16 cellular contexts compared by ENCODE assay signal in the genomic region with DNA sequence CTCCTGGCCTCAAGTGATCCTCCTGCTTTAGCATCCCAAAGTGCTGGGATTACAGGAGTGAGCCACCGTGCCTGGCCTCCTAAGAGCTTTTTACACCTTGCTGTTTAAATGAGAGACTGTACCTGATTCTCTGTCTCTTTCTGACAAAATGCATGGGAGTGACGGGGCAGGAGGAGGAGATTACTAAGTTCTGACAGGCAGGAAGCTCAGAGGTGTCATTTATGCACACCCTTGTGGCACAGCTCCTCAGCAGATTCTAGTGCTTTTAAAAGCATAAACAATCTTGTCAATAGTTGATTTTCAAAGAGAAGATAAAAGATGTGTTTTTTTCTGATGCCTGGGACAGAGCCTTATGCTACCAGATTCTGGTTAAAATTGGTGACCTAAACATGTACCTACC. TPM values are rescaled to one million over a fixed set of nuclear protein-coding genes. Genes with fewer than 3 reads are reported as not detected.
A peak's percentile ranks its signal among the peaks of the same experiment; 100 is the strongest.
DNase-seq lines count a peak whose midpoint lies in the region; ATAC-seq and TF ChIP-seq lines count a peak whose summit lies in the region.
"Had no signal": no experiment of that assay in that cellular context is flagged by ENCODE, and none has a peak within 500 bp of the region (broad histone marks: within the 10 kb centered on the region; RNA-seq: fewer than 3 reads in every experiment).

No MANE protein-coding gene starts in this region.

- no peaks in the 10 kb centered on the region for H3K27me3 ChIP-seq in sigmoid colon

- DNase-seq in left cardiac atrium (no peak), sigmoid colon (no peak), HuH-7.5 (ENCODE audit: low spot score) (no peak)
- DNase-seq: EL, NCI-H1092, NCI-H1694, SK-N-SH had no signal

- H3K9me3 ChIP-seq in sigmoid colon, result no peaks in the 10 kb centered on the region
- H3K9me3 ChIP-seq: A549, SK-N-SH had no signal

- H3K9me3 Mint-ChIP-seq in nephron, result no peaks in the 10 kb centered on the region

- intact Hi-C loops in left cardiac atrium (cut with DNase I), result no loop called here
- intact Hi-C loops in sigmoid colon (cut with DNase I), result no loop called here

- no peaks in the 10 kb centered on the region for H3K36me3 Mint-ChIP-seq in nephron (ENCODE audit: low read depth)

- TF ChIP-seq POLR2A in sigmoid colon (IDR thresholded peaks at IDR 0.05), result no peak

- ATAC-seq in GM18519 (IDR thresholded peaks at IDR 0.05; ENCODE audit: low FRiP score, unreplicated experiment) (peak; percentile 41), GM21360 (IDR thresholded peaks at IDR 0.05; ENCODE audit: unreplicated experiment) (peak; percentile 52), HG03103 (IDR thresholded peaks at IDR 0.05; ENCODE audit: low read depth, unreplicated experiment) (peak; percentile 59), left cardiac atrium (no peak)
- ATAC-seq: Right ventricle myocardium inferior had no signal

- H3K27ac Mint-ChIP-seq in nephron, result peak overlapping the region; percentile 38 to 93 (median 70)

- no peak overlapping the region for H3K27ac ChIP-seq in sigmoid colon
- H3K27ac ChIP-seq: A549, C4-2B had no signal

- peaks cover 20% of the 10 kb centered on the region for H3K4me1 Mint-ChIP-seq in nephron

- H3K36me3 ChIP-seq in sigmoid colon, result no peaks in the 10 kb centered on the region

- WGBS in sigmoid colon, 2 donors, result 82% methylated on average over 2 of the region's 2 CpGs

- H3K4me1 ChIP-seq in sigmoid colon, result peaks cover 0 to 8% (median 0%) of the 10 kb centered on the region in 4 donors
- H3K4me1 ChIP-seq: A549 had no signal

- no peak overlapping the region for H3K4me3 Mint-ChIP-seq in nephron

- no peak overlapping the region for H3K4me3 ChIP-seq in sigmoid colon
- H3K4me3 ChIP-seq: A549, K562 had no signal

- TF ChIP-seq CTCF in nephron (IDR thresholded peaks at IDR 0.05; ENCODE audit: unreplicated experiment in 3 of 3), result no peak
- TF ChIP-seq CTCF in sigmoid colon (IDR thresholded peaks at IDR 0.05), result no peak

- H3K27me3 Mint-ChIP-seq in nephron (ENCODE audit: low read depth), result peaks cover 7% of the 10 kb centered on the region

- no peak for TF ChIP-seq EP300 in sigmoid colon (IDR thresholded peaks at IDR 0.05)

RNA-seq across cellular contexts. Expression of a gene that starts 39.7 kb away (rescaled TPM):
- total RNA-seq in left cardiac atrium, result 100 to 1,000 TPM in 1 of 2 donors, 10 to 100 TPM in 1; 53.3 to 105 TPM
- 10 to 100 TPM; 10.5 to 15.8 (median 12.9) TPM for total RNA-seq in sigmoid colon
- polyA plus RNA-seq in sigmoid colon, result 1 to 10 TPM in 1 of 3 donors, under 1 TPM in 2; 0.23 to 4.9 (median 0.60) TPM
- total RNA-seq: T-helper 1 cell treated with Interleukin-12 subunit alpha and Interleukin-12 subunit beta and Interleukin-4 antibody, amounts not matched to agents 30 ng/mL and 1 ng/mL, for 36 hours had no signal
- polyA plus RNA-seq: A549, K562, SK-N-SH had no signal

Comparison
In these comparisons a context has a peak if more than half of its experiments do, and no peak if none do; other contexts are left out.
1. ATAC-seq: peak in GM18519 (single experiment), GM21360 (single experiment) and HG03103 (single experiment); none in left cardiac atrium (0 of 2).